In the genomic region with DNA sequence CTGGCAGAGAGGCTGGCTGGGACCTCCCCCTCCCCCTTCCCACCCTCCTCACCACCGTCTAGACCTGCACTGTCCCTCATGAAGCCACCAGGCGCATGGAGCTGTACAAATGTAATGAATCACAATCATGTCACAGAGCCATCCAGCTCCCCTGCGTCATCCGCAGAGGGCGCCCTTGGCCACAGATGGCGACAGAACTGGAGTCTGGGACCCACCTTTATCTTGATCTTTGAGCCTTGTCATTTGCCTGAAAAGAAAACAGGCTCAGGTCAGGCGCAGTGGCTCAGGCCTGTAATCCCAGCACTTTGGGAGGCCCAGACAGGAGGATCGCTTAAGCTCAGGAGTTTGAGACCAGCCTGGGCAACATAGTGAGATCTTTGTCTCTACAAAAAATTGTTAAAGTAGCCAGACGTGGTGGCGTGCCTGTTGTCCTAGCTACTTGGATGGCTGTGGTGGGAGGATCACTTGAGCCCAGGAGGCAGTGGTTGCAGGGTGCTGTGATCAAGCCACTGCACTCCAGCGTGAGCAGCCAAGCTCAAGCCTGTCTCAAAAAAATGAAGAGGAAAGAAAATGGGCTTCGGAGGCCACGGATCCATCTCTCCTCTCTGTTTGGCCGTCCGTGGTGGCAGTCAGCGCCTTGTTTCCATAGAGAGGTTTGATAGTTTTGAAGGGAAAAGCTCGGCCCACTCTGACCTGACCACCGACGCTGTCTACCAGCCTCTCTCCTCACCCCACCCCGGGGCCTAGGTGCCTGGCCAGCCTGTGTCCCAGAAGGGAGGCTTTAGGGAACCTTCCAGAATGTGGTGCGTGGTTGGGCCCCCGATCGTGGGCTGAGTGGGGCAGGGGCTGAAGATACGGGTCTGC, we compare ENCODE assay signal across 9 cellular contexts. TPM values are rescaled to one million over a fixed set of nuclear protein-coding genes. Genes with fewer than 3 reads are reported as not detected.
DNase-seq lines count a peak whose midpoint lies in the region; ATAC-seq and TF ChIP-seq lines count a peak whose summit lies in the region.
"Had no signal": no experiment of that assay in that cellular context is flagged by ENCODE, and none has a peak within 500 bp of the region (broad histone marks: within the 10 kb centered on the region; RNA-seq: fewer than 3 reads in every experiment).

No MANE protein-coding gene starts in this region.

- H3K27ac ChIP-seq in substantia nigra (ENCODE audit: low read depth, low read length, poor library complexity, severe bottlenecking) (peak overlapping the region; percentile 4), suprapubic skin (no peak overlapping the region)
- H3K27ac ChIP-seq: upper lobe of left lung had no signal

- CTCF ChIA-PET in BJ (lab: Yijun Ruan, JAX), result interaction anchor here (1.0 to 1.3 kb wide), 3 partner anchors 12 to 189 kb away, joined by 3 to 11 read pairs (median 3); no protein-coding TSS in a partner anchor

- TF ChIP-seq EP300 in suprapubic skin (IDR thresholded peaks at IDR 0.05), result no peak

- in situ Hi-C loops in GM13977 (cut with MboI; ENCODE audit: low pct_unique_long_range_greater_than_20kb, low sequenced_read_pairs, unreplicated experiment), result no loop called here

- no peaks in the 10 kb centered on the region for H3K36me3 ChIP-seq in BJ (ENCODE audit: control insufficient read depth, insufficient read depth, low read length)
- no peaks in the 10 kb centered on the region for H3K36me3 ChIP-seq in suprapubic skin
- H3K36me3 ChIP-seq: upper lobe of left lung had no signal

- no peak overlapping the region for H3K4me3 ChIP-seq in BJ (ENCODE audit: low read depth, low read length)
- H3K4me3 ChIP-seq in NB4 (ENCODE audit: low read depth, low read length), result no peak overlapping the region
- H3K4me3 ChIP-seq in fibroblast of the aortic adventitia (ENCODE audit: low read depth, low read length), result no peak overlapping the region
- H3K4me3 ChIP-seq in suprapubic skin, result no peak overlapping the region
- H3K4me3 ChIP-seq: upper lobe of left lung had no signal

- TF ChIP-seq CTCF in BJ (IDR thresholded peaks at IDR 0.05; ENCODE audit: insufficient read depth, low read depth, low read length) (peak; percentile 27), GM13977 (IDR thresholded peaks at IDR 0.05; ENCODE audit: extremely low read depth, insufficient read depth, missing control alignments) (peak; percentile 64), NB4 (IDR thresholded peaks at IDR 0.05; ENCODE audit: low read depth, low read length) (peak; percentile 79), fibroblast of the aortic adventitia (IDR thresholded peaks at IDR 0.05; ENCODE audit: insufficient read depth, low read length) (peak; percentile 7), suprapubic skin (IDR thresholded peaks at IDR 0.05) (peak in 1 of 2 donors; percentile 14)

- TF ChIP-seq POLR2A in NB4 (IDR thresholded peaks at IDR 0.05; ENCODE audit: extremely low read depth, insufficient read length) (no peak), suprapubic skin (IDR thresholded peaks at IDR 0.05) (no peak)

- no peaks in the 10 kb centered on the region for H3K9me3 ChIP-seq in suprapubic skin
- H3K9me3 ChIP-seq: upper lobe of left lung had no signal

- ATAC-seq in GM21717 (IDR thresholded peaks at IDR 0.05; ENCODE audit: unreplicated experiment), result no peak

- H3K27me3 ChIP-seq in BJ (ENCODE audit: control insufficient read depth, insufficient read depth, low read length) (no peaks in the 10 kb centered on the region), suprapubic skin (peaks cover 8% of the 10 kb centered on the region)

- 78% methylated on average over 24 of the region's 24 CpGs for WGBS in suprapubic skin

- peaks cover 36% of the 10 kb centered on the region for H3K4me1 ChIP-seq in suprapubic skin

- DNase-seq in BJ (ENCODE audit: low read depth), result no peak
- peak; percentile 86 for DNase-seq in GM13977 (ENCODE audit: low spot score)
- peak; percentile 91 for DNase-seq in NB4 (ENCODE audit: low read depth)
- DNase-seq in SW 1271 (lab: John Stamatoyannopoulos, UW), result peak; percentile 67 to 77
- DNase-seq in fibroblast of the aortic adventitia (ENCODE audit: low read depth), result no peak
- peak in 8 of 49 donors; percentile 14 to 48 (median 26) for DNase-seq in substantia nigra (lab: John Stamatoyannopoulos, UW)
- no peak for DNase-seq in suprapubic skin (ENCODE audit: low spot score in 2 of 2)

- POLR2A ChIA-PET in BJ (lab: Charles Lee), result no interaction called here

RNA-seq across cellular contexts. Expression of a gene that starts 6.2 kb away (rescaled TPM):
- polyA plus RNA-seq in BJ (2011; rRNA removed), result 0.21 and 0.34 TPM in 2 replicates
- not detected in 2 replicates for polyA minus RNA-seq in BJ (2011; rRNA and poly(A)+ RNA removed)
- total RNA-seq in fibroblast of the aortic adventitia (ENCODE audit: low replicate concordance) (0.36 and 0.98 TPM in 2 replicates), suprapubic skin (10 to 100 TPM in 1 of 4 donors, 1 to 10 TPM in 3; 6.1 to 11.3 (median 8.1) TPM)

RNA-seq across cellular contexts. Expression of a gene that starts 18.4 kb away (rescaled TPM):
- polyA plus RNA-seq in BJ (2011; rRNA removed), result 25.6 and 34.2 TPM in 2 replicates
- 18.9 and 26.4 TPM in 2 replicates for polyA minus RNA-seq in BJ (2011; rRNA and poly(A)+ RNA removed)
- 31.0 and 46.4 TPM in 2 replicates for total RNA-seq in fibroblast of the aortic adventitia (ENCODE audit: low replicate concordance)
- 10 to 100 TPM; 32.1 to 54.1 (median 42.5) TPM for total RNA-seq in suprapubic skin

RNA-seq across cellular contexts. Expression of a gene that starts 26.7 kb away (rescaled TPM):
- polyA plus RNA-seq in BJ (2011; rRNA removed), result 13.5 and 15.3 TPM in 2 replicates
- polyA minus RNA-seq in BJ (2011; rRNA and poly(A)+ RNA removed), result 8.6 and 10.5 TPM in 2 replicates
- total RNA-seq in fibroblast of the aortic adventitia (ENCODE audit: low replicate concordance) (16.8 and 21.7 TPM in 2 replicates), suprapubic skin (10 to 100 TPM in 3 of 4 donors, 1 to 10 TPM in 1; 10.0 to 13.3 (median 11.7) TPM)

RNA-seq across cellular contexts. Expression of a gene that starts 38.6 kb away (rescaled TPM):
- polyA plus RNA-seq in BJ (2011; rRNA removed), result 8.5 and 12.2 TPM in 2 replicates
- 3.6 and 4.3 TPM in 2 replicates for polyA minus RNA-seq in BJ (2011; rRNA and poly(A)+ RNA removed)
- total RNA-seq in fibroblast of the aortic adventitia (ENCODE audit: low replicate concordance) (23.7 and 27.9 TPM in 2 replicates), suprapubic skin (10 to 100 TPM in 2 of 4 donors, 1 to 10 TPM in 2; 9.0 to 20.3 (median 12.7) TPM)

Comparison
In these comparisons a context has a peak if more than half of its experiments do, and no peak if none do; other contexts are left out.
1. DNase-seq: peak in GM13977 (single experiment), NB4 (single experiment) and SW 1271 (2 of 2); none in BJ (single experiment), fibroblast of the aortic adventitia (single experiment) and suprapubic skin (0 of 2).